In the genomic region with DNA sequence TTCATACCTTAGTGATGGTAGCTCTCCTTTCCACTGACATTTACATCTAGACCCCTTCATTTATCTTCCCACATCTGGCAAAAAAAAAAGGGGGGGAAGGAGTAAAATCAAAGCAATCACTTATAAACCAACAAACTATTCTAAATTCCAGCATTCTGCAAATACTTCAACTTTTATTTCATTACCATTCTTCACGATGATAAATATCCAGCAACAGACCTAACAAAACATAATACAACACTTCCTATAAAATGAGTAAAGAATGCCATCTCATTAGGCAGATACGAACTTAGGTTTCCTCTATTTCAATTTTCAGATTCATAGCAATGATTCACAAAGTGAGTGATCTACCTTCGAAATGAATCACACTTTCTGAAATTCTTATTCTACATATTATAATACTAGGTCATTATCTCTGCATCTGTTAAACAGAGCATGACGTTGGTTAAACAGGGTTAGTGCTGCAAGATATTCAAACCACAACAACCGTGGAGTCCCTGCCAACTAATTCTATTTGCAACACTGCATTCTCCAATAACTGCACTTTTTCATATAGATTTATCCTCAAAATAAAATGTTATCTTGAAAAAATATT, we compare ENCODE assay signal across 8 cellular contexts. TPM values are rescaled to one million over a fixed set of nuclear protein-coding genes. Genes with fewer than 3 reads are reported as not detected.
DNase-seq lines count a peak whose midpoint lies in the region; ATAC-seq and TF ChIP-seq lines count a peak whose summit lies in the region.

A gene with protein sequence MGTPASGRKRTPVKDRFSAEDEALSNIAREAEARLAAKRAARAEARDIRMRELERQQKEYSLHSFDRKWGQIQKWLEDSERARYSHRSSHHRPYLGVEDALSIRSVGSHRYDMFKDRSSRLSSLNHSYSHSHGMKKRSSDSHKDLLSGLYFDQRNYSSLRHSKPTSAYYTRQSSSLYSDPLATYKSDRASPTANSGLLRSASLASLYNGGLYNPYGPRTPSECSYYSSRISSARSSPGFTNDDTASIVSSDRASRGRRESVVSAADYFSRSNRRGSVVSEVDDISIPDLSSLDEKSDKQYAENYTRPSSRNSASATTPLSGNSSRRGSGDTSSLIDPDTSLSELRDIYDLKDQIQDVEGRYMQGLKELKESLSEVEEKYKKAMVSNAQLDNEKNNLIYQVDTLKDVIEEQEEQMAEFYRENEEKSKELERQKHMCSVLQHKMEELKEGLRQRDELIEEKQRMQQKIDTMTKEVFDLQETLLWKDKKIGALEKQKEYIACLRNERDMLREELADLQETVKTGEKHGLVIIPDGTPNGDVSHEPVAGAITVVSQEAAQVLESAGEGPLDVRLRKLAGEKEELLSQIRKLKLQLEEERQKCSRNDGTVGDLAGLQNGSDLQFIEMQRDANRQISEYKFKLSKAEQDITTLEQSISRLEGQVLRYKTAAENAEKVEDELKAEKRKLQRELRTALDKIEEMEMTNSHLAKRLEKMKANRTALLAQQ (minus strand): TSS at position 51 of the 595 bp plus-strand sequence. CDS start 25,599 bp downstream, outside the sequence.

- H3K79me2 ChIP-seq in SU-DHL-6 (ENCODE audit: insufficient read depth, low read length): peaks cover 54% of the 10 kb centered on the region

- peak within 1 kb of the TSS; percentile 16 for H3K27ac ChIP-seq in SU-DHL-6 (ENCODE audit: low read depth, low read length)

- H3K9ac ChIP-seq in SU-DHL-6 (ENCODE audit: low read length): peak within 1 kb of the TSS; percentile 80

- H4K20me1 ChIP-seq in SU-DHL-6 (ENCODE audit: low read depth, low read length): no peaks in the 10 kb centered on the region; the same call in 1 of the 2 replicates

- TF ChIP-seq CTCF in SU-DHL-6 (IDR thresholded peaks at IDR 0.05; ENCODE audit: insufficient read depth, low read length, poor library complexity, severe bottlenecking) (no peak), epithelial cell of proximal tubule (conservative IDR thresholded peaks at IDR 0.05; ENCODE audit: low read depth, low read length) (no peak)

- ATAC-seq in HG02885 (IDR thresholded peaks at IDR 0.05; ENCODE audit: poor library complexity, unreplicated experiment) (peak; percentile 27), GM21717 (IDR thresholded peaks at IDR 0.05; ENCODE audit: unreplicated experiment) (no peak), HG02588 (IDR thresholded peaks at IDR 0.05; ENCODE audit: unreplicated experiment) (no peak)

- no peak for DNase-seq in epithelial cell of proximal tubule (ENCODE audit: low read depth)
- peak; percentile 21 for DNase-seq in myocyte (ENCODE audit: low read depth)
- no peak for DNase-seq in stimulated activated naive CD4-positive, alpha-beta T cell (lab: John Stamatoyannopoulos, UW)

- 0 out of 2 replicates have a peak, but pooled peaks cover 4% of the 10 kb centered on the region for H3K36me3 ChIP-seq in SU-DHL-6 (ENCODE audit: low read length)

- H3K4me3 ChIP-seq in GM08714 (ENCODE audit: low read length): peak within 1 kb of the TSS; percentile 90
- H3K4me3 ChIP-seq in SU-DHL-6 (ENCODE audit: insufficient read depth, low read length, poor library complexity, severe bottlenecking): peak within 1 kb of the TSS; percentile 65
- H3K4me3 ChIP-seq in epithelial cell of proximal tubule (ENCODE audit: low read depth, low read length): peak within 1 kb of the TSS; percentile 87

- H3F3A ChIP-seq in SU-DHL-6 (ENCODE audit: insufficient read depth): peaks cover 9% of the 10 kb centered on the region; the same call in 1 of the 2 replicates

- no peaks in the 10 kb centered on the region for H3K9me2 ChIP-seq in SU-DHL-6 (replicated peaks; ENCODE audit: insufficient read depth, low read length)

- H3K27me3 ChIP-seq in SU-DHL-6 (ENCODE audit: low read length): no peaks in the 10 kb centered on the region

- peak within 1 kb of the TSS; percentile 98 for H3K4me2 ChIP-seq in SU-DHL-6 (ENCODE audit: low read depth, low read length, poor library complexity, severe bottlenecking)

- H2AFZ ChIP-seq in SU-DHL-6 (ENCODE audit: low read depth, low read length, severe bottlenecking): peak within 1 kb of the TSS; percentile 94

- no peaks in the 10 kb centered on the region for H3K9me3 ChIP-seq in SU-DHL-6 (ENCODE audit: insufficient read depth, low read length)

RNA-seq across cellular contexts. Expression of the gene that starts here (rescaled TPM):
- total RNA-seq in epithelial cell of proximal tubule: 36.8 and 69.6 TPM in 2 replicates
- 64.0 and 87.2 TPM in 2 replicates for total RNA-seq in myocyte
- polyA plus RNA-seq in myocyte (2012): 59.3 TPM
